In genomic region chr14:19788150-19788549, GRCh38 we compare ENCODE assay signal across 20 cellular contexts. TPM values are rescaled to one million over a fixed set of nuclear protein-coding genes. Genes with fewer than 3 reads are reported as not detected.
"Had no signal": no experiment of that assay in that cellular context is flagged by ENCODE, and none has a peak within 500 bp of the region (broad histone marks: within the 10 kb centered on the region; RNA-seq: fewer than 3 reads in every experiment).

No MANE protein-coding gene starts in this region.

RNA-seq across cellular contexts. Expression of gene OR4M1, which starts 14.8 kb away (rescaled TPM):
- total RNA-seq: activated naive CD4-positive, alpha-beta T cell treated with anti-CD3 and anti-CD28 coated beads for 36 hours; activated naive CD4-positive, alpha-beta T cell treated with anti-CD3 and anti-CD28 coated beads, Interleukin-2, amount 50 U/mL, for 72 hours; activated naive CD8-positive, alpha-beta T cell treated with anti-CD3 and anti-CD28 coated beads for 36 hours; activated naive CD8-positive, alpha-beta T cell treated with anti-CD3 and anti-CD28 coated beads, Interleukin-2, amount 10 ng/mL, durations not matched to agents 7 days and 5 days; activated T-cell treated with anti-CD3 and anti-CD28 coated beads, Interleukin-2, amount 50 U/mL, for 4 hours; activated T-cell treated with anti-CD3 and anti-CD28 coated beads, Interleukin-2, amount 50 U/mL, for 72 hours; activated T-helper 1 cell treated with anti-CD3 and anti-CD28 coated beads, Interleukin-12 subunit alpha, Interleukin-12 subunit beta, Interleukin-2, Interleukin-4 antibody, amounts not matched to agents 30 ng/mL and 10 ng/mL and 1 ng/mL, durations not matched to agents 14 hours and 24 hours and 36 hours; activated T-helper 17 cell treated with anti-CD3 and anti-CD28 coated beads, Interleukin-2, amount 50 U/mL, for 72 hours; activated T-helper 2 cell treated with anti-CD3 and anti-CD28 coated beads, Interferon-gamma antibody, Interleukin-2, Interleukin-4, amounts not matched to agents 10 μg/mL and 5 μg/mL and 100 μg/mL, durations not matched to agents 14 hours and 24 hours and 36 hours; adrenal gland; aorta; ascending aorta; astrocyte; body of pancreas; breast epithelium; cardiac muscle cell; cardiac septum; cerebellum; chondrocyte had no signal
- polyA plus RNA-seq: adipose tissue, adrenal gland, aorta, cardiac muscle cell had no signal

RNA-seq across cellular contexts. Expression of gene OR4N2, which starts 15.4 kb away (rescaled TPM):
- total RNA-seq: activated naive CD4-positive, alpha-beta T cell treated with anti-CD3 and anti-CD28 coated beads for 36 hours; activated naive CD4-positive, alpha-beta T cell treated with anti-CD3 and anti-CD28 coated beads, Interleukin-2, amount 50 U/mL, for 72 hours; activated naive CD8-positive, alpha-beta T cell treated with anti-CD3 and anti-CD28 coated beads for 36 hours; activated naive CD8-positive, alpha-beta T cell treated with anti-CD3 and anti-CD28 coated beads, Interleukin-2, amount 10 ng/mL, durations not matched to agents 7 days and 5 days; activated T-cell treated with anti-CD3 and anti-CD28 coated beads, Interleukin-2, amount 50 U/mL, for 4 hours; activated T-cell treated with anti-CD3 and anti-CD28 coated beads, Interleukin-2, amount 50 U/mL, for 72 hours; activated T-helper 1 cell treated with anti-CD3 and anti-CD28 coated beads, Interleukin-12 subunit alpha, Interleukin-12 subunit beta, Interleukin-2, Interleukin-4 antibody, amounts not matched to agents 30 ng/mL and 10 ng/mL and 1 ng/mL, durations not matched to agents 14 hours and 24 hours and 36 hours; activated T-helper 17 cell treated with anti-CD3 and anti-CD28 coated beads, Interleukin-2, amount 50 U/mL, for 72 hours; activated T-helper 2 cell treated with anti-CD3 and anti-CD28 coated beads, Interferon-gamma antibody, Interleukin-2, Interleukin-4, amounts not matched to agents 10 μg/mL and 5 μg/mL and 100 μg/mL, durations not matched to agents 14 hours and 24 hours and 36 hours; adrenal gland; aorta; ascending aorta; astrocyte; body of pancreas; breast epithelium; cardiac muscle cell; cardiac septum; cerebellum; chondrocyte had no signal
- polyA plus RNA-seq: adipose tissue, adrenal gland, aorta, cardiac muscle cell had no signal

RNA-seq across cellular contexts. Expression of gene OR4Q3, which starts 44.8 kb away (rescaled TPM):
- total RNA-seq: activated naive CD4-positive, alpha-beta T cell treated with anti-CD3 and anti-CD28 coated beads for 36 hours; activated naive CD4-positive, alpha-beta T cell treated with anti-CD3 and anti-CD28 coated beads, Interleukin-2, amount 50 U/mL, for 72 hours; activated naive CD8-positive, alpha-beta T cell treated with anti-CD3 and anti-CD28 coated beads for 36 hours; activated naive CD8-positive, alpha-beta T cell treated with anti-CD3 and anti-CD28 coated beads, Interleukin-2, amount 10 ng/mL, durations not matched to agents 7 days and 5 days; activated T-cell treated with anti-CD3 and anti-CD28 coated beads, Interleukin-2, amount 50 U/mL, for 4 hours; activated T-cell treated with anti-CD3 and anti-CD28 coated beads, Interleukin-2, amount 50 U/mL, for 72 hours; activated T-helper 1 cell treated with anti-CD3 and anti-CD28 coated beads, Interleukin-12 subunit alpha, Interleukin-12 subunit beta, Interleukin-2, Interleukin-4 antibody, amounts not matched to agents 30 ng/mL and 10 ng/mL and 1 ng/mL, durations not matched to agents 14 hours and 24 hours and 36 hours; activated T-helper 17 cell treated with anti-CD3 and anti-CD28 coated beads, Interleukin-2, amount 50 U/mL, for 72 hours; activated T-helper 2 cell treated with anti-CD3 and anti-CD28 coated beads, Interferon-gamma antibody, Interleukin-2, Interleukin-4, amounts not matched to agents 10 μg/mL and 5 μg/mL and 100 μg/mL, durations not matched to agents 14 hours and 24 hours and 36 hours; adrenal gland; aorta; ascending aorta; astrocyte; body of pancreas; breast epithelium; cardiac muscle cell; cardiac septum; cerebellum; chondrocyte had no signal
- polyA plus RNA-seq: adipose tissue, adrenal gland, aorta, cardiac muscle cell had no signal
